8 cellular contexts compared by ENCODE assay signal in the genomic region with DNA sequence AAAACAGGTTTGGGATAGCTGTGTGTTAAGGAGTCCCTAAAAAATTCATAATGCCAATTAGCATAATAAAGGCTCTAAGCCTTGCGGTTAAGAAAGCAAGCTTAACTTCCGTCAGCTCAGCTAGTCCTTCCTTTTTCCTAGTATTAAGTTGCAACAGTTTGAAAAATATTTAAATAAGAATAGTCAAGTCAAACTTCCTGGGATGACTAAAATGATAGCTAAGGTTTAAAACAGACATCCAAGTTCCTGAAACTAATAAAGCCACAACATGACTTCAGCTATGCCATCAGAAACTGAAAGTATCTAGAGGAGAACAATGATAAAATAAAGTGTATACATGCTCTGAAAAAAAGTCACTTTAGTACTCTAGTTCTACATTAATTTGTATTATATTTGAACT. TPM values are rescaled to one million over a fixed set of nuclear protein-coding genes. Genes with fewer than 3 reads are reported as not detected.
DNase-seq lines count a peak whose midpoint lies in the region; ATAC-seq and TF ChIP-seq lines count a peak whose summit lies in the region.

No MANE protein-coding gene starts in this region.

- DNase-seq in BJ (ENCODE audit: low read depth) = no peak
- DNase-seq in Kasumi-1 (lab: John Stamatoyannopoulos, UW) = peak; percentile 79 to 84
- DNase-seq in mesendoderm = no peak
- no peak for DNase-seq in effector CD8-positive, alpha-beta T cell (lab: John Stamatoyannopoulos, UW)
- DNase-seq in putamen (ENCODE audit: low spot score) = no peak
- DNase-seq in amygdala (lab: John Stamatoyannopoulos, UW) = no peak

- peaks cover 5% of the 10 kb centered on the region for H3K4me1 ChIP-seq in mesendoderm (ENCODE audit: control insufficient read depth, low read depth, low read length)

- H3K23ac ChIP-seq in mesendoderm (ENCODE audit: low read length) = no peak overlapping the region

- no peak overlapping the region for H2BK120ac ChIP-seq in mesendoderm (ENCODE audit: low read depth, low read length)

- H3K4me2 ChIP-seq in mesendoderm (ENCODE audit: low read length) = peak overlapping the region; percentile 18

- no peak overlapping the region for H2BK15ac ChIP-seq in mesendoderm (replicated peaks; ENCODE audit: low read depth)

- peaks cover 9% of the 10 kb centered on the region for H3K36me3 Mint-ChIP-seq in brain

- no CpG with 5 or more reads among the region's 2 CpGs for WGBS in mesendoderm (ENCODE audit: extremely low coverage, insufficient coverage, low lambda C conversion rate)

- CTCF ChIA-PET in BJ (lab: Yijun Ruan, JAX) = interaction anchor here (0.5 to 1.4 kb wide), 4 partner anchors 20 to 98 kb away, joined by 3 to 4 read pairs (median 3); no protein-coding TSS in a partner anchor

- no peaks in the 10 kb centered on the region for H3K36me3 ChIP-seq in BJ (ENCODE audit: control insufficient read depth, insufficient read depth, low read length)
- no peaks in the 10 kb centered on the region for H3K36me3 ChIP-seq in mesendoderm (ENCODE audit: control insufficient read depth, insufficient read depth, low read length)

- H3K27me3 ChIP-seq in BJ (ENCODE audit: control insufficient read depth, insufficient read depth, low read length) (no peaks in the 10 kb centered on the region), mesendoderm (ENCODE audit: insufficient read depth, low read length, poor library complexity) (no peaks in the 10 kb centered on the region)

- TF ChIP-seq CTCF in BJ (IDR thresholded peaks at IDR 0.05; ENCODE audit: insufficient read depth, low read depth, low read length) = no peak
- TF ChIP-seq CTCF in brain (conservative IDR thresholded peaks at IDR 0.05) = no peak

- no peak overlapping the region for H4K5ac ChIP-seq in mesendoderm (ENCODE audit: low read length)

- H3K4me3 Mint-ChIP-seq in brain = peak overlapping the region; percentile 94 to 98 (median 95)

- H3K79me1 ChIP-seq in mesendoderm (ENCODE audit: low read length) = no peaks in the 10 kb centered on the region

- no peak overlapping the region for H4K8ac ChIP-seq in mesendoderm (ENCODE audit: low read depth, low read length)

- H3K27ac Mint-ChIP-seq in brain = peak overlapping the region in 4 of 5 experiments; percentile 41 to 100 (median 81)

- H3K18ac ChIP-seq in mesendoderm (ENCODE audit: low read length) = no peak overlapping the region

- no peak overlapping the region for H3K27ac ChIP-seq in mesendoderm (ENCODE audit: low read depth, low read length)

- no peak overlapping the region for H2BK5ac ChIP-seq in mesendoderm (ENCODE audit: low read length)

- POLR2A ChIA-PET in BJ (lab: Charles Lee) = no interaction called here

- H3K56ac ChIP-seq in mesendoderm (ENCODE audit: low read length) = no peak overlapping the region

- H3K79me2 ChIP-seq in mesendoderm (ENCODE audit: control insufficient read depth, insufficient read depth, low read length) = peaks cover 72% of the 10 kb centered on the region

- H3K4ac ChIP-seq in mesendoderm (ENCODE audit: low read depth, low read length) = no peak overlapping the region

- no peak for ATAC-seq in GM18907 (IDR thresholded peaks at IDR 0.05; ENCODE audit: unreplicated experiment)

- H3K9me3 Mint-ChIP-seq in brain = no peaks in the 10 kb centered on the region

- H3K4me3 ChIP-seq in BJ (ENCODE audit: low read depth, low read length) (peak overlapping the region; percentile 81), mesendoderm (ENCODE audit: low read length) (no peak overlapping the region)

- H3K4me1 Mint-ChIP-seq in brain = peaks cover 63% of the 10 kb centered on the region

- peak overlapping the region; percentile 45 for H3K9ac ChIP-seq in mesendoderm (ENCODE audit: low read length)

- H3K27me3 Mint-ChIP-seq in brain = peaks cover 12% of the 10 kb centered on the region

- no peak overlapping the region for H2AK5ac ChIP-seq in mesendoderm (ENCODE audit: low read length)

RNA-seq across cellular contexts. Expression of a gene that starts 3.4 kb away (rescaled TPM):
- polyA plus RNA-seq in BJ (2011; rRNA removed) (8.1 and 15.1 TPM in 2 replicates), brain (ENCODE audit: insufficient read depth, low read depth, low replicate concordance) (71.7 TPM)
- 12.1 and 23.2 TPM in 2 replicates for polyA minus RNA-seq in BJ (2011; rRNA and poly(A)+ RNA removed)
- 75.2 TPM for polyA plus RNA-seq in mesendoderm (2013, experiment 1 of 2)
- polyA plus RNA-seq in mesendoderm (2013, experiment 2 of 2) = 74.1 TPM

Comparison
In these comparisons a context has a peak if more than half of its experiments do, and no peak if none do; other contexts are left out.
1. DNase-seq: peak in Kasumi-1 (2 of 2); none in BJ (single experiment), mesendoderm (single experiment), effector CD8-positive, alpha-beta T cell (single experiment), putamen (single experiment) and amygdala (0 of 56).